Comparison of ENCODE assay signal across 15 cellular contexts in the genomic region with DNA sequence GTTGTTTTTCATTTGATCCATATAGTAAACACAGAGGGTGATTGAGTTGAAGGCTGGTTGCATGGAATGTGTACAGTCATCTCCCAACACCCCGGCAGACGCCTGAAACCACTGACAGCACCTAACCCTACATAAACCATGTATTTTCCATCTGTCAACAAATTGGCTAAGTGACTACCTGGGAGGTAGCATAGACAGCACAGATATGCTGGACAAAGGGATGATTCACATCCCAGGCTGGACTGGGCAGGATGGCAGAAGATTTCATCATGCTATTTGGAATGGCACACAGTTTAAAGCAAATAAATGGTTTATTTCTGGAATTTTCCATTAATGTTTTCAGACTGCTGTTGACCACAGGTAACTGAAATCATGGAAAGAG. TPM values are rescaled to one million over a fixed set of nuclear protein-coding genes. Genes with fewer than 3 reads are reported as not detected.
DNase-seq lines count a peak whose midpoint lies in the region; ATAC-seq and TF ChIP-seq lines count a peak whose summit lies in the region.
"Had no signal": no experiment of that assay in that cellular context is flagged by ENCODE, and none has a peak within 500 bp of the region (broad histone marks: within the 10 kb centered on the region; RNA-seq: fewer than 3 reads in every experiment).

No MANE protein-coding gene starts in this region.

- no peak for TF ChIP-seq CTCF in AG10803 (conservative IDR thresholded peaks at IDR 0.05; ENCODE audit: low read length)

- DNase-seq in AG10803 (ENCODE audit: low read depth) (peak; percentile 76), LHCN-M2 (ENCODE audit: low read depth) (peak; percentile 14), amniotic epithelial cell (ENCODE audit: low read depth) (peak; percentile 53), fibroblast of the conjunctiva (ENCODE audit: low read depth) (peak; percentile 18)
- DNase-seq in stimulated activated CD4-positive, alpha-beta T cell treated with anti-CD3 and anti-CD28 coated beads, Interleukin-15, amount 100 ng/mL, for 24 hours = no peak
- no peak for DNase-seq in activated CD8-positive, alpha-beta memory T cell treated with anti-CD3 and anti-CD28 coated beads for 24 hours
- DNase-seq: activated CD4-positive, alpha-beta T cell treated with anti-CD3 and anti-CD28 coated beads, Interleukin-2, amount 10 ng/mL, durations not matched to agents 7 days and 5 days; activated T-cell treated with anti-CD3 and anti-CD28 coated beads, Interleukin-2, amount 50 U/mL, for 48 hours; amniotic stem cell; NCI-H1436; NCI-H524; RPMI8226 had no signal

- H3K4me3 ChIP-seq in AG10803 (ENCODE audit: low read length) = no peak overlapping the region
- H3K4me3 ChIP-seq: suprapubic skin had no signal

- no peak for ATAC-seq in GM18861 (IDR thresholded peaks at IDR 0.05; ENCODE audit: unreplicated experiment)
- ATAC-seq in HG03175 (IDR thresholded peaks at IDR 0.05; ENCODE audit: unreplicated experiment) = no peak

RNA-seq across cellular contexts. Expression of a gene that starts 4.4 kb away (rescaled TPM):
- 0.06 TPM in 1 of 2 replicates, not detected in the other for total RNA-seq in LHCN-M2 (2014; rRNA removed)
- not detected for polyA plus RNA-seq in LHCN-M2 (2012)
- total RNA-seq: activated CD4-positive, alpha-beta T cell treated with anti-CD3 and anti-CD28 coated beads, Interleukin-2, amount 10 ng/mL, durations not matched to agents 7 days and 5 days had no signal

RNA-seq across cellular contexts. Expression of a gene that starts 48.5 kb away (rescaled TPM):
- 0.19 TPM in 1 of 2 replicates, not detected in the other for total RNA-seq in LHCN-M2 (2014; rRNA removed)
- 0.16 TPM for polyA plus RNA-seq in LHCN-M2 (2012)
- total RNA-seq: activated CD4-positive, alpha-beta T cell treated with anti-CD3 and anti-CD28 coated beads, Interleukin-2, amount 10 ng/mL, durations not matched to agents 7 days and 5 days had no signal

Comparison
In these comparisons a context has a peak if more than half of its experiments do, and no peak if none do; other contexts are left out.
1. DNase-seq: peak in AG10803 (single experiment), LHCN-M2 (single experiment), amniotic epithelial cell (single experiment) and fibroblast of the conjunctiva (single experiment); none in stimulated activated CD4-positive, alpha-beta T cell treated with anti-CD3 and anti-CD28 coated beads, Interleukin-15, amount 100 ng/mL, for 24 hours (single experiment) and activated CD8-positive, alpha-beta memory T cell treated with anti-CD3 and anti-CD28 coated beads for 24 hours (single experiment).